ENCODE assay signal across 2 cellular contexts in genomic region chr1:183484254-183484653, GRCh38.
TF ChIP-seq lines count a peak whose summit lies in the region.

No MANE protein-coding gene starts in this region.

TF ChIP-seq in WTC11, 78 proteins besides CTCF, POLR2A, EP300 and RAD21 (continues in another document):
- no peak for TF ChIP-seq FOXK1 (CRISPR knock-in tag; IDR thresholded peaks at IDR 0.05)
- no peak for TF ChIP-seq SOX15 (CRISPR knock-in tag; IDR thresholded peaks at IDR 0.05)
- TF ChIP-seq FOXJ3 (CRISPR knock-in tag; IDR thresholded peaks at IDR 0.05; ENCODE audit: borderline replicate concordance), result no peak
- TF ChIP-seq ZNF396 (CRISPR knock-in tag; IDR thresholded peaks at IDR 0.05; ENCODE audit: borderline replicate concordance), result no peak
- no peak for TF ChIP-seq RELA (CRISPR knock-in tag; IDR thresholded peaks at IDR 0.05; ENCODE audit: borderline replicate concordance)
- TF ChIP-seq, protein P1, sequence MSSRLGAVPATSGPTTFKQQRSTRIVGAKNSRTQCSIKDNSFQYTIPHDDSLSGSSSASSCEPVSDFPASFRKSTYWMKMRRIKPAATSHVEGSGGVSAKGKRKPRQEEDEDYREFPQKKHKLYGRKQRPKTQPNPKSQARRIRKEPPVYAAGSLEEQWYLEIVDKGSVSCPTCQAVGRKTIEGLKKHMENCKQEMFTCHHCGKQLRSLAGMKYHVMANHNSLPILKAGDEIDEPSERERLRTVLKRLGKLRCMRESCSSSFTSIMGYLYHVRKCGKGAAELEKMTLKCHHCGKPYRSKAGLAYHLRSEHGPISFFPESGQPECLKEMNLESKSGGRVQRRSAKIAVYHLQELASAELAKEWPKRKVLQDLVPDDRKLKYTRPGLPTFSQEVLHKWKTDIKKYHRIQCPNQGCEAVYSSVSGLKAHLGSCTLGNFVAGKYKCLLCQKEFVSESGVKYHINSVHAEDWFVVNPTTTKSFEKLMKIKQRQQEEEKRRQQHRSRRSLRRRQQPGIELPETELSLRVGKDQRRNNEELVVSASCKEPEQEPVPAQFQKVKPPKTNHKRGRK (CRISPR knock-in tag; IDR thresholded peaks at IDR 0.05; ENCODE audit: borderline replicate concordance), result no peak
- no peak for TF ChIP-seq TP53 (CRISPR knock-in tag; IDR thresholded peaks at IDR 0.05)
- no peak for TF ChIP-seq ZNF138 (CRISPR knock-in tag; conservative IDR thresholded peaks at IDR 0.05)
- no peak for TF ChIP-seq FOXP4 (CRISPR knock-in tag; IDR thresholded peaks at IDR 0.05)
- TF ChIP-seq E2F5 (CRISPR knock-in tag; IDR thresholded peaks at IDR 0.05), result no peak
- TF ChIP-seq FOXP1 (CRISPR knock-in tag; IDR thresholded peaks at IDR 0.05; ENCODE audit: borderline replicate concordance), result no peak
- TF ChIP-seq AFF4 (CRISPR knock-in tag; IDR thresholded peaks at IDR 0.05; ENCODE audit: borderline replicate concordance), result no peak
- no peak for TF ChIP-seq NFE2L1 (CRISPR knock-in tag; IDR thresholded peaks at IDR 0.05)
- no peak for TF ChIP-seq GRHL2 (CRISPR knock-in tag; IDR thresholded peaks at IDR 0.05; ENCODE audit: insufficient replicate concordance, severe bottlenecking)
- no peak for TF ChIP-seq SMAD4 (CRISPR knock-in tag; IDR thresholded peaks at IDR 0.05)
- TF ChIP-seq, protein P2, sequence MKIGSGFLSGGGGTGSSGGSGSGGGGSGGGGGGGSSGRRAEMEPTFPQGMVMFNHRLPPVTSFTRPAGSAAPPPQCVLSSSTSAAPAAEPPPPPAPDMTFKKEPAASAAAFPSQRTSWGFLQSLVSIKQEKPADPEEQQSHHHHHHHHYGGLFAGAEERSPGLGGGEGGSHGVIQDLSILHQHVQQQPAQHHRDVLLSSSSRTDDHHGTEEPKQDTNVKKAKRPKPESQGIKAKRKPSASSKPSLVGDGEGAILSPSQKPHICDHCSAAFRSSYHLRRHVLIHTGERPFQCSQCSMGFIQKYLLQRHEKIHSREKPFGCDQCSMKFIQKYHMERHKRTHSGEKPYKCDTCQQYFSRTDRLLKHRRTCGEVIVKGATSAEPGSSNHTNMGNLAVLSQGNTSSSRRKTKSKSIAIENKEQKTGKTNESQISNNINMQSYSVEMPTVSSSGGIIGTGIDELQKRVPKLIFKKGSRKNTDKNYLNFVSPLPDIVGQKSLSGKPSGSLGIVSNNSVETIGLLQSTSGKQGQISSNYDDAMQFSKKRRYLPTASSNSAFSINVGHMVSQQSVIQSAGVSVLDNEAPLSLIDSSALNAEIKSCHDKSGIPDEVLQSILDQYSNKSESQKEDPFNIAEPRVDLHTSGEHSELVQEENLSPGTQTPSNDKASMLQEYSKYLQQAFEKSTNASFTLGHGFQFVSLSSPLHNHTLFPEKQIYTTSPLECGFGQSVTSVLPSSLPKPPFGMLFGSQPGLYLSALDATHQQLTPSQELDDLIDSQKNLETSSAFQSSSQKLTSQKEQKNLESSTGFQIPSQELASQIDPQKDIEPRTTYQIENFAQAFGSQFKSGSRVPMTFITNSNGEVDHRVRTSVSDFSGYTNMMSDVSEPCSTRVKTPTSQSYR (CRISPR knock-in tag; IDR thresholded peaks at IDR 0.05), result no peak

TF ChIP-seq in HepG2, 621 proteins besides CTCF, POLR2A, EP300 and RAD21:
- no peak for TF ChIP-seq TAF15 (IDR thresholded peaks at IDR 0.05; ENCODE audit: low read depth, low read length, poor library complexity, severe bottlenecking)
- no peak for TF ChIP-seq DR1 (CRISPR knock-in tag; IDR thresholded peaks at IDR 0.05)
- TF ChIP-seq SPEN (CRISPR knock-in tag; IDR thresholded peaks at IDR 0.05; ENCODE audit: low read depth), result no peak
- TF ChIP-seq HMGXB4 (CRISPR knock-in tag; IDR thresholded peaks at IDR 0.05; ENCODE audit: borderline replicate concordance in 1 of 2, low read depth in 1 of 2), result no peak
- no peak for TF ChIP-seq SCMH1 (CRISPR knock-in tag; IDR thresholded peaks at IDR 0.05; ENCODE audit: borderline replicate concordance)
- TF ChIP-seq ZNF296 (CRISPR knock-in tag; conservative IDR thresholded peaks at IDR 0.05), result no peak
- no peak for TF ChIP-seq PCBP2 (optimal IDR thresholded peaks at IDR 0.05; ENCODE audit: low read depth, low read length, poor library complexity, severe bottlenecking)
- TF ChIP-seq TBL1XR1 (IDR thresholded peaks at IDR 0.05; ENCODE audit: borderline replicate concordance, low read length, partially characterized antibody), result no peak
- no peak for TF ChIP-seq ZNF275 (CRISPR knock-in tag; IDR thresholded peaks at IDR 0.05; ENCODE audit: borderline replicate concordance)
- no peak for TF ChIP-seq ZNF207 (IDR thresholded peaks at IDR 0.05; ENCODE audit: borderline replicate concordance)
- TF ChIP-seq ASH2L (IDR thresholded peaks at IDR 0.05; ENCODE audit: insufficient read length, low read depth, low read length), result no peak
- TF ChIP-seq ZNF280B (CRISPR knock-in tag; IDR thresholded peaks at IDR 0.05; ENCODE audit: borderline replicate concordance), result no peak
- TF ChIP-seq NR2F1 (CRISPR knock-in tag; IDR thresholded peaks at IDR 0.05), result no peak
- TF ChIP-seq, protein P3, sequence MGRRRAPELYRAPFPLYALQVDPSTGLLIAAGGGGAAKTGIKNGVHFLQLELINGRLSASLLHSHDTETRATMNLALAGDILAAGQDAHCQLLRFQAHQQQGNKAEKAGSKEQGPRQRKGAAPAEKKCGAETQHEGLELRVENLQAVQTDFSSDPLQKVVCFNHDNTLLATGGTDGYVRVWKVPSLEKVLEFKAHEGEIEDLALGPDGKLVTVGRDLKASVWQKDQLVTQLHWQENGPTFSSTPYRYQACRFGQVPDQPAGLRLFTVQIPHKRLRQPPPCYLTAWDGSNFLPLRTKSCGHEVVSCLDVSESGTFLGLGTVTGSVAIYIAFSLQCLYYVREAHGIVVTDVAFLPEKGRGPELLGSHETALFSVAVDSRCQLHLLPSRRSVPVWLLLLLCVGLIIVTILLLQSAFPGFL (CRISPR knock-in tag; IDR thresholded peaks at IDR 0.05), result no peak
- no peak for TF ChIP-seq FOXK2 (IDR thresholded peaks at IDR 0.05)
- TF ChIP-seq ZNF607 (CRISPR knock-in tag; IDR thresholded peaks at IDR 0.05; ENCODE audit: borderline replicate concordance), result no peak
TF ChIP-seq in HepG2: peak in this region for 0.
